Comparison of ENCODE assay signal across 1 cellular context in the genomic region with DNA sequence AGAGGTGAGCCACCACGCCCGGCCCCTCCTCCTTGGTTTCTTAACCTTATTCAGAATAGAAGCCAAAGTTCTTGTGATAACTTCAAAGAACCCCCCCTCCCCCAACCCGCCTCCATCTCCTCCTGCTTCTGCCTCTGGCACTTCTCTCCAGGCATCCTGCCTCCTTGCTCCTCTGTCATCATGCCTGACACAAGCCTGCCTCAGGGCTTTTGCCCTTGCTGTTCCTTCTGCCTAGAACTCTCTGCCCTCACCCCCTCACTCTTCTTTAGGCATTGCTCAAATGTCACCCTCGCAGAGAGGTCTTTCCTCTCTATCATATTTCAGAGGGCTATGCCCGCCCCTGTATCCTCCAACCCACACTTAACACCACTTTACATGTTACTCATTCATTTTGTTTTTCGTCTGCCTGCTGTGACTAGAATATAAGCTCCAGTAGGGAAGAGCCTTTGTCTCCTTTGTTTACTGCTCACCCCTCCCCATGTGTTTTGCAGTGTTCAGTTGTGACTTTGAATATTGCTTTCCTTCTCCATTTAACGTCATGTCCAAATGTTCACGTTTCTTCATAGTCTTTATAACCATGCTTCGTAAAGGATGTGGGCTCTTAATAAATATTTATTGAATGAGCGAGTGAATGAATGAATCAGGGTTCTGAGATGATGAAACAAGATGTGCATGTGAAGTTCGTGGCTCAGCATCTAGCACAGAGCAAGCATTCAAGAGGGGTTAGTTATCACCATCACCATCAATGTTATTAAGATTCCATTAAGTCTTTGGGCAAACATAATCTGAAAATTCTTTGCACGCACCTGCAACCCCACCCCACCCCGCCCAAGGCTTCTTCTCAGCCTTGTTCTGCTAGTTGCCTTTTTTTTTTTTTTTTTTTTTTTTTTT.
TF ChIP-seq lines count a peak whose summit lies in the region.

No MANE protein-coding gene starts in this region.

TF ChIP-seq in H1, 55 proteins besides CTCF, POLR2A, EP300 and RAD21 (continued from another document):
- TF ChIP-seq BRCA1 (IDR thresholded peaks at IDR 0.05; ENCODE audit: low read depth, low read length): no peak
- TF ChIP-seq TEAD4 (IDR thresholded peaks at IDR 0.05; ENCODE audit: low read depth, low read length): no peak
